In genomic region chr19:35716985-35717664, GRCh38 we compare ENCODE assay signal across 8 cellular contexts. TPM values are rescaled to one million over a fixed set of nuclear protein-coding genes. Genes with fewer than 3 reads are reported as not detected.
DNase-seq lines count a peak whose midpoint lies in the region; ATAC-seq and TF ChIP-seq lines count a peak whose summit lies in the region.

No MANE protein-coding gene starts in this region.

- peak; percentile 22 for TF ChIP-seq POLR2A in prostate gland (IDR thresholded peaks at IDR 0.05)

- H3K9me3 ChIP-seq in prostate gland: no peaks in the 10 kb centered on the region

- H3K27me3 ChIP-seq in prostate gland (replicated peaks; ENCODE audit: insufficient read depth): no peaks in the 10 kb centered on the region

- intact Hi-C loops in left cardiac atrium (cut with DNase I) (loop anchor here (2.0 to 10.0 kb wide), 3 partner anchors 24 to 218 kb away; partner anchors contain the start of genes LRFN3 (in 1 of the 2) and TMEM147 (in 1 of the 2)), prostate gland (cut with DNase I) (loop anchor here (1.0 to 10.0 kb wide), 3 partner anchors 23 to 362 kb away; partner anchors contain the start of gene FFAR3)

- TF ChIP-seq CTCF in GM12872 (IDR thresholded peaks at IDR 0.05; ENCODE audit: insufficient read depth, low read depth, low read length): peak; percentile 83
- TF ChIP-seq CTCF in prostate gland (IDR thresholded peaks at IDR 0.05): peak; percentile 76 to 96 (median 90)

- H3K27ac ChIP-seq in prostate gland (peak overlapping the region; percentile 69 to 91), urinary bladder (ENCODE audit: low read depth) (no peak overlapping the region)

- under 1% methylated on average over 45 of the region's 61 CpGs for WGBS in prostate gland
- under 1% methylated on average over 61 of the region's 61 CpGs for WGBS in urinary bladder

- DNase-seq in NCI-H1105 treated with DMSO at 0.1 percent for 48 hours (lab: John Stamatoyannopoulos, UW): peak; percentile 95
- DNase-seq in SW480 (ENCODE audit: low spot score): peak; percentile 99
- peak; percentile 69 for DNase-seq in amniotic stem cell (lab: John Stamatoyannopoulos, UW)
- peak; percentile 97 for DNase-seq in left cardiac atrium
- peak; percentile 95 for DNase-seq in prostate gland (ENCODE audit: low spot score)

- H3K4me1 ChIP-seq in prostate gland (replicated peaks) (peaks cover 15% of the 10 kb centered on the region), urinary bladder (ENCODE audit: insufficient read depth) (no peaks in the 10 kb centered on the region)

- H3K36me3 ChIP-seq in prostate gland (peaks cover 0 to 6% of the 10 kb centered on the region in 2 donors), urinary bladder (ENCODE audit: insufficient read depth) (no peaks in the 10 kb centered on the region)

- H3K4me3 ChIP-seq in prostate gland (peak overlapping the region; percentile 91 to 93), urinary bladder (ENCODE audit: low read depth, low read length) (peak overlapping the region; percentile 94)

- peak; percentile 58 for ATAC-seq in HG02610 (IDR thresholded peaks at IDR 0.05; ENCODE audit: unreplicated experiment)
- ATAC-seq in left cardiac atrium: peak; percentile 94 to 96

RNA-seq across cellular contexts. Expression of gene KMT2B, which starts 0.7 kb away (rescaled TPM):
- total RNA-seq in left cardiac atrium: 10 to 100 TPM; 15.4 to 17.1 TPM
- total RNA-seq in prostate gland: 10 to 100 TPM; 32.3 to 89.5 TPM
- total RNA-seq in urinary bladder: 7.1 TPM
- polyA plus RNA-seq in urinary bladder: 25.9 TPM

RNA-seq across cellular contexts. Expression of gene ZBTB32, which starts 12.8 kb away (rescaled TPM):
- total RNA-seq in left cardiac atrium (not detected), prostate gland (1 to 10 TPM in 1 of 2 donors, not detected in 1; 3.1 TPM), urinary bladder (not detected)
- polyA plus RNA-seq in urinary bladder: 0.09 TPM

RNA-seq across cellular contexts. Expression of gene IGFLR1, which starts 25.1 kb away (rescaled TPM):
- 1 to 10 TPM; 6.5 to 7.0 TPM for total RNA-seq in left cardiac atrium
- 10 to 100 TPM in 1 of 2 donors, 1 to 10 TPM in 1; 9.4 to 16.1 TPM for total RNA-seq in prostate gland
- total RNA-seq in urinary bladder: 0.53 TPM
- polyA plus RNA-seq in urinary bladder: 21.2 TPM

RNA-seq across cellular contexts. Expression of gene U2AF1L4, which starts 28.1 kb away (rescaled TPM):
- total RNA-seq in left cardiac atrium (10 to 100 TPM; 17.7 to 21.6 TPM), prostate gland (10 to 100 TPM; 14.6 to 45.0 TPM), urinary bladder (9.6 TPM)
- polyA plus RNA-seq in urinary bladder: 25.3 TPM

RNA-seq across cellular contexts. Expression of gene PSENEN, which starts 28.3 kb away (rescaled TPM):
- total RNA-seq in left cardiac atrium (10 to 100 TPM; 41.7 to 46.6 TPM), prostate gland (10 to 100 TPM; 39.9 to 65.2 TPM), urinary bladder (13.7 TPM)
- 49.2 TPM for polyA plus RNA-seq in urinary bladder
